Comparison of ENCODE assay signal across 8 cellular contexts in the genomic region with DNA sequence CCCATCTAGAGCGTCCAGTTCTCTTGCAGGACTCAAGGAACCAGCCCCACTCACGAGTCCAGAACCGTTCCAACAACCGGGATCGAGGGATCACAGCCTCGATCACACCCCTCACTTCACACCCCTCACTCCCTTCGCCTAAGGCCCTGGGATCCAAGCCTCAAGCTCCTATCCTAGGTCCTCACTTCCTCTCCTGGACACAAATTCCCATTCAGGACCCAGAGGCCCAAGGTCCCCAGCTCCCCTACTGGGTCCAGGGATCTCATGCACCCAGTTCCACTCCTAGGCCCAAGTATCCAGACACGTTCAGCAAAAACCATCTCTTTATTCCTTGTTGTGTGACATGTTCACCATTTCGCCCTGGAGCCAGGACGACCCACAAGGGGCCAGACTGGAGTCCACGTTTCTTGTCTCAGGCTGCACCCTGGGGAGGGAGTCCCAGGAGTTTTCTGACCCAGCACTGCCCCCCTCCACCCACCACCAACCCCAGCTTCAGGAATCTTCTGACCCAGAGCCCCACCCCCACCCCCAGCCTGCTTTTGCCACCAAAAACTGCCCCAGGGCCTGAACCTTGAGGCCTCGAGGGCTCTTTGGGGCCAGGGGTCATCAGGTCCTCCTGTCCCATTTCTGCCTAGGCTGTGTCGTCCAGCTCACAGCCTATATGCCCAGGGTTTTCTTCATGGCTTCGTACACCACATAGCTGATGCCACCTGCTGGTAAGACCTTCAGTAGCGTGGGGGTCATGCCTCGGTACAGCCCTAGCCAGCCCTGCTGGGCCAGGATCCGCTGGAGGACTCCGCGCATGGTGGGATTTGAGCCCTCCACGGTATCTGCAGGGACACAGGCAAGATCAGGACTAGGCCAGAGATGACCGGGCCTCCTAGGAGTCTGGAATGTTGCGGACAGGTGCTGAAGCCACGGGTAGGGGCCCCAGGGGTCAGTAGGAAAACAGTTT. TPM values are rescaled to one million over a fixed set of nuclear protein-coding genes. Genes with fewer than 3 reads are reported as not detected.
DNase-seq lines count a peak whose midpoint lies in the region; ATAC-seq and TF ChIP-seq lines count a peak whose summit lies in the region.

No MANE protein-coding gene starts in this region.

- peak overlapping the region; percentile 27; the same call in 1 of the 2 replicates for H2BK20ac ChIP-seq in IMR-90 (ENCODE audit: low read depth, low read length)

- peaks cover 3% of the 10 kb centered on the region; the same call in 1 of the 2 replicates for H3K9me1 ChIP-seq in IMR-90 (ENCODE audit: insufficient read depth, low read length)

- POLR2A ChIA-PET in IMR-90 (lab: Charles Lee; ENCODE audit: unreplicated experiment): no interaction called here

- H3K23ac ChIP-seq in IMR-90 (ENCODE audit: low read depth, low read length): no peak overlapping the region

- peak overlapping the region in 6 of 10 experiments; percentile 5 to 50 (median 26); a peak in 7 of 20 replicates for H3K4me3 ChIP-seq in BLaER1 treated with 17β-estradiol and CSF1 and Interleukin-3, amounts not matched to agents 10 nM and 100 nM
- H3K4me3 ChIP-seq in IMR-90 (ENCODE audit: insufficient read depth, low read depth, low read length): no peak overlapping the region
- H3K4me3 ChIP-seq in ascending aorta: peak overlapping the region; percentile 21 to 48
- H3K4me3 ChIP-seq in mesodermal cell (ENCODE audit: extremely low read depth, insufficient read depth, low read length, poor library complexity, severe bottlenecking): no peak overlapping the region

- H3K14ac ChIP-seq in IMR-90 (replicated peaks; ENCODE audit: low read depth, low read length): peak overlapping the region; percentile 57

- no peak overlapping the region; the same call in none of the 2 replicates for H2BK120ac ChIP-seq in IMR-90 (ENCODE audit: low read depth, low read length)

- H3K27ac ChIP-seq in BLaER1 treated with 17β-estradiol and CSF1 and Interleukin-3, amounts not matched to agents 10 nM and 100 nM: peak overlapping the region; percentile 69 to 84 (median 77)
- peak overlapping the region; percentile 40 for H3K27ac ChIP-seq in IMR-90 (ENCODE audit: insufficient read depth, low read length)
- peak overlapping the region; percentile 83 to 87 for H3K27ac ChIP-seq in ascending aorta
- H3K27ac ChIP-seq in mesodermal cell (ENCODE audit: low read depth, low read length, severe bottlenecking): peak overlapping the region; percentile 69

- BruUV-seq in IMR-90 (replicated peaks; lab: Mats Ljungman, UMichigan): no TSS peak

- TF ChIP-seq CTCF in IMR-90 (conservative IDR thresholded peaks at IDR 0.05; ENCODE audit: low read depth, low read length) (no peak), ascending aorta (IDR thresholded peaks at IDR 0.05) (no peak)

- peaks cover 30 to 32% (median 32%) of the 10 kb centered on the region in 11 experiments for H4K20me1 ChIP-seq in BLaER1 treated with 17β-estradiol and CSF1 and Interleukin-3, amounts not matched to agents 10 nM and 100 nM
- peaks cover 31% of the 10 kb centered on the region for H4K20me1 ChIP-seq in IMR-90 (ENCODE audit: insufficient read depth, low read length)

- in situ Hi-C loops in IMR-90 (cut with MboI; ENCODE audit: low sequenced_read_pairs): no loop called here

- dilution Hi-C loops in IMR-90 (cut with HindIII; ENCODE audit: low sequenced_read_pairs, unreplicated experiment): no loop called here

- intact Hi-C loops in IMR-90 (cut with micrococcal nuclease): loop anchor here (2.0 kb wide), 1 partner anchor 311 kb away; a partner anchor contains a TSS
- intact Hi-C loops in ascending aorta (cut with DNase I): loop anchor here (1.0 to 10.0 kb wide), 5 partner anchors 34 to 521 kb away; a partner anchor contains a TSS

- H3K9me3 ChIP-seq in BLaER1 treated with 17β-estradiol and CSF1 and Interleukin-3, amounts not matched to agents 10 nM and 100 nM (replicated peaks in 1 of 11): peaks cover 0 to 9% (median 0%) of the 10 kb centered on the region in 11 experiments; a peak in 9 of 22 replicates
- H3K9me3 ChIP-seq in IMR-90 (ENCODE audit: control insufficient read depth, insufficient read depth, low read length) (peaks cover 3% of the 10 kb centered on the region; the same call in 1 of the 2 replicates), ascending aorta (no peaks in the 10 kb centered on the region), mesodermal cell (ENCODE audit: control insufficient read depth, low read length) (peaks cover 8% of the 10 kb centered on the region)

- peak overlapping the region; percentile 95 for H2AFZ ChIP-seq in IMR-90 (replicated peaks; ENCODE audit: low read length, poor library complexity)

- H3K4me2 ChIP-seq in BLaER1 treated with 17β-estradiol and CSF1 and Interleukin-3, amounts not matched to agents 10 nM and 100 nM: peak overlapping the region; percentile 19 to 79 (median 54); a peak in 20 of 22 replicates
- no peak overlapping the region for H3K4me2 ChIP-seq in IMR-90 (ENCODE audit: low read depth, low read length)

- no peak overlapping the region for H3K56ac ChIP-seq in IMR-90 (ENCODE audit: extremely low read depth, insufficient read depth, low read length)

- H2AK5ac ChIP-seq in IMR-90 (ENCODE audit: low read depth, low read length): peak overlapping the region; percentile 72

- no peak overlapping the region for H2BK15ac ChIP-seq in IMR-90 (ENCODE audit: low read depth, low read length)

- ATAC-seq in IMR-90 (ENCODE audit: low read depth): no peak
- no peak for ATAC-seq in GM21723 (IDR thresholded peaks at IDR 0.05; ENCODE audit: unreplicated experiment)

- no peaks in the 10 kb centered on the region for H3K27me3 ChIP-seq in BLaER1 treated with 17β-estradiol and CSF1 and Interleukin-3, amounts not matched to agents 10 nM and 100 nM
- peaks cover 8% of the 10 kb centered on the region; the same call in 1 of the 2 replicates for H3K27me3 ChIP-seq in IMR-90 (ENCODE audit: control insufficient read depth, insufficient read depth, low read length)
- no peaks in the 10 kb centered on the region for H3K27me3 ChIP-seq in ascending aorta

- WGBS in IMR-90 (ENCODE audit: extremely low coverage in 2 of 2, insufficient read length in 1 of 2), 2 experiments: 98% methylated on average over 11 of the region's 23 CpGs; no CpG with 5 or more reads in 1 of the 2 experiments
- 95 to 96% methylated on average over 21 to 23 of the region's 23 CpGs for WGBS in mesodermal cell (ENCODE audit: insufficient coverage in 2 of 2), 2 experiments

- no peak for TF ChIP-seq RAD21 in IMR-90 (IDR thresholded peaks at IDR 0.05; ENCODE audit: low read length)

- H2BK5ac ChIP-seq in IMR-90 (ENCODE audit: low read depth, low read length, poor library complexity, severe bottlenecking): peak overlapping the region; percentile 16

- peaks cover 16 to 24% (median 22%) of the 10 kb centered on the region in 11 experiments for H3K36me3 ChIP-seq in BLaER1 treated with 17β-estradiol and CSF1 and Interleukin-3, amounts not matched to agents 10 nM and 100 nM
- H3K36me3 ChIP-seq in IMR-90 (ENCODE audit: control insufficient read depth, insufficient read depth, low read length): peaks cover 6% of the 10 kb centered on the region
- H3K36me3 ChIP-seq in ascending aorta: peaks cover 3 to 7% of the 10 kb centered on the region in 2 donors
- peaks cover 21% of the 10 kb centered on the region for H3K36me3 ChIP-seq in mesodermal cell (ENCODE audit: control insufficient read depth, insufficient read depth, low read length)

- H3K18ac ChIP-seq in IMR-90 (ENCODE audit: low read depth, low read length): peak overlapping the region; percentile 10; the same call in 1 of the 2 replicates

- H3K79me1 ChIP-seq in IMR-90 (ENCODE audit: low read depth in 1 of 2, low read length in 2 of 2): peaks cover 0 to 21% of the 10 kb centered on the region in 2 experiments; a peak in 2 of 4 replicates

- peak overlapping the region; percentile 70 for H2AK9ac ChIP-seq in IMR-90 (replicated peaks; ENCODE audit: low read depth, low read length, poor library complexity)

- CTCF ChIA-PET in IMR-90 (lab: Yijun Ruan, JAX): no interaction called here

- peak overlapping the region; percentile 35 to 65 (median 59); a peak in 20 of 22 replicates for H3K9ac ChIP-seq in BLaER1 treated with 17β-estradiol and CSF1 and Interleukin-3, amounts not matched to agents 10 nM and 100 nM
- no peak overlapping the region for H3K9ac ChIP-seq in IMR-90 (ENCODE audit: low read depth, low read length)

- no peak for DNase-seq in IMR-90
- DNase-seq in ascending aorta (ENCODE audit: low spot score in 2 of 2): no peak
- DNase-seq in DMS114 treated with DMSO at 0.1 percent for 48 hours (lab: John Stamatoyannopoulos, UW; ENCODE audit: unreplicated experiment): no peak
- DNase-seq in superior temporal gyrus (ENCODE audit: extremely low spot score): no peak
- no peak for DNase-seq in NCI-H2081 (lab: John Stamatoyannopoulos, UW)

- peak overlapping the region; percentile 96 for H4K5ac ChIP-seq in IMR-90 (ENCODE audit: low read depth, low read length)

- H4K8ac ChIP-seq in IMR-90 (ENCODE audit: low read depth in 2 of 2, low read length in 2 of 2): peak overlapping the region; percentile 97 to 100

- peaks cover 22 to 37% (median 26%) of the 10 kb centered on the region in 10 experiments for H3K4me1 ChIP-seq in BLaER1 treated with 17β-estradiol and CSF1 and Interleukin-3, amounts not matched to agents 10 nM and 100 nM
- H3K4me1 ChIP-seq in IMR-90 (ENCODE audit: control insufficient read depth, insufficient read depth, low read length) (peaks cover 2% of the 10 kb centered on the region; the same call in 1 of the 2 replicates), ascending aorta (peaks cover 13 to 21% of the 10 kb centered on the region in 2 donors), mesodermal cell (ENCODE audit: control insufficient read depth, insufficient read depth, low read length, poor library complexity, severe bottlenecking) (peaks cover 13% of the 10 kb centered on the region)

- TF ChIP-seq POLR2A in IMR-90 (IDR thresholded peaks at IDR 0.05; ENCODE audit: low read depth, low read length): no peak

- peak overlapping the region; percentile 76 for H3K4ac ChIP-seq in IMR-90 (ENCODE audit: low read depth, low read length)

- peak overlapping the region; percentile 86 for H4K91ac ChIP-seq in IMR-90 (ENCODE audit: insufficient read depth, low read depth, low read length)

RNA-seq across cellular contexts. Expression of a gene that starts 1.4 kb away (rescaled TPM):
- 31.9 and 34.4 TPM in 2 replicates for total RNA-seq in IMR-90 (2012; rRNA removed)
- 93.7 and 103 TPM in 2 replicates for polyA plus RNA-seq in IMR-90 (2012; rRNA removed)
- 57.2 and 108 TPM in 2 replicates for polyA plus RNA-seq in IMR-90 (2012; cell fraction: cytosol; rRNA removed)
- polyA plus RNA-seq in IMR-90 (2012; cell fraction: nucleus; rRNA removed; ENCODE audit: low replicate concordance): 89.4 and 124 TPM in 2 replicates
- total RNA-seq in ascending aorta: 152 TPM
- 307 TPM for polyA plus RNA-seq in mesodermal cell (2013, experiment 1 of 2)
- polyA plus RNA-seq in mesodermal cell (2013, experiment 2 of 2): 282 TPM

RNA-seq across cellular contexts. Expression of a gene that starts 7.6 kb away (rescaled TPM):
- not detected in 2 replicates for total RNA-seq in IMR-90 (2012; rRNA removed)
- polyA plus RNA-seq in IMR-90 (2012; rRNA removed): 0.14 TPM in 1 of 2 replicates, not detected in the other
- 0.08 and 0.14 TPM in 2 replicates for polyA plus RNA-seq in IMR-90 (2012; cell fraction: cytosol; rRNA removed)
- polyA plus RNA-seq in IMR-90 (2012; cell fraction: nucleus; rRNA removed; ENCODE audit: low replicate concordance): 0.28 and 0.66 TPM in 2 replicates
- not detected for total RNA-seq in ascending aorta
- polyA plus RNA-seq in mesodermal cell (2013, experiment 1 of 2): 0.33 TPM
- polyA plus RNA-seq in mesodermal cell (2013, experiment 2 of 2): 0.25 TPM

RNA-seq across cellular contexts. Expression of a gene that starts 33.0 kb away (rescaled TPM):
- total RNA-seq in IMR-90 (2012; rRNA removed) (43.7 and 53.0 TPM in 2 replicates), ascending aorta (67.9 TPM)
- 50.4 and 51.4 TPM in 2 replicates for polyA plus RNA-seq in IMR-90 (2012; rRNA removed)
- polyA plus RNA-seq in IMR-90 (2012; cell fraction: cytosol; rRNA removed): 29.9 and 54.5 TPM in 2 replicates
- polyA plus RNA-seq in IMR-90 (2012; cell fraction: nucleus; rRNA removed; ENCODE audit: low replicate concordance): 58.8 and 59.3 TPM in 2 replicates
- polyA plus RNA-seq in mesodermal cell (2013, experiment 1 of 2): 60.0 TPM
- 57.4 TPM for polyA plus RNA-seq in mesodermal cell (2013, experiment 2 of 2)

RNA-seq across cellular contexts. Expression of a gene that starts 33.6 kb away (rescaled TPM):
- 7.0 and 7.8 TPM in 2 replicates for total RNA-seq in IMR-90 (2012; rRNA removed)
- 7.6 and 8.2 TPM in 2 replicates for polyA plus RNA-seq in IMR-90 (2012; rRNA removed)
- 10.1 and 15.8 TPM in 2 replicates for polyA plus RNA-seq in IMR-90 (2012; cell fraction: cytosol; rRNA removed)
- polyA plus RNA-seq in IMR-90 (2012; cell fraction: nucleus; rRNA removed; ENCODE audit: low replicate concordance): 9.0 and 17.1 TPM in 2 replicates
- 56.5 TPM for total RNA-seq in ascending aorta
- 36.6 TPM for polyA plus RNA-seq in mesodermal cell (2013, experiment 1 of 2)
- polyA plus RNA-seq in mesodermal cell (2013, experiment 2 of 2): 32.3 TPM

RNA-seq across cellular contexts. Expression of a gene that starts 38.1 kb away (rescaled TPM):
- total RNA-seq in IMR-90 (2012; rRNA removed) (not detected in 2 replicates), ascending aorta (not detected)
- polyA plus RNA-seq in IMR-90 (2012; rRNA removed): not detected in 2 replicates
- polyA plus RNA-seq in IMR-90 (2012; cell fraction: cytosol; rRNA removed): 0.13 TPM in 1 of 2 replicates, not detected in the other
- polyA plus RNA-seq in IMR-90 (2012; cell fraction: nucleus; rRNA removed; ENCODE audit: low replicate concordance): 0.12 TPM in 1 of 2 replicates, not detected in the other
- polyA plus RNA-seq in mesodermal cell (2013, experiment 1 of 2): not detected
- 0.30 TPM for polyA plus RNA-seq in mesodermal cell (2013, experiment 2 of 2)

Comparison
In these comparisons a context has a peak if more than half of its experiments do, and no peak if none do; other contexts are left out.
1. H3K4me3 ChIP-seq: peak in BLaER1 treated with 17β-estradiol and CSF1 and Interleukin-3, amounts not matched to agents 10 nM and 100 nM (6 of 10) and ascending aorta (2 of 2); none in IMR-90 (single experiment) and mesodermal cell (single experiment).
2. Peak in every context shown above with its lines, with median percentiles within 50 percentile points of each other: H3K27ac ChIP-seq.